8 cellular contexts compared by ENCODE assay signal in genomic region chr4:173334085-173334890, GRCh38. TPM values are rescaled to one million over a fixed set of nuclear protein-coding genes. Genes with fewer than 3 reads are reported as not detected.
A peak's percentile ranks its signal among the peaks of the same experiment; 100 is the strongest.
DNase-seq lines count a peak whose midpoint lies in the region; ATAC-seq and TF ChIP-seq lines count a peak whose summit lies in the region.

Gene HMGB2 (minus strand): TSS chr4:173334358. CDS start chr4:173333649, 709 bp downstream.

- H3K27ac ChIP-seq in ACC112 (ENCODE audit: low read depth, low read length) (peak within 1 kb of the TSS; percentile 98), VCaP (peak within 1 kb of the TSS; percentile 91), breast epithelium (peak within 1 kb of the TSS; percentile 99 to 100), iPS-18a (ENCODE audit: low read length) (peak within 1 kb of the TSS; percentile 95)

- H3K4me1 ChIP-seq in ACC112 (ENCODE audit: control insufficient read depth, insufficient read depth, low read length, unreplicated experiment) (peaks cover 25% of the 10 kb centered on the region), breast epithelium (peaks cover 0 to 4% of the 10 kb centered on the region in 2 donors), iPS-18a (ENCODE audit: control insufficient read depth, low read depth, low read length) (peaks cover 17% of the 10 kb centered on the region), skeletal muscle satellite cell (ENCODE audit: control insufficient read depth, insufficient read depth, low read length) (peaks cover 26% of the 10 kb centered on the region)

- peak within 1 kb of the TSS; percentile 64 for H2AFZ ChIP-seq in ACC112 (ENCODE audit: low read length, unreplicated experiment)

- H3K36me3 ChIP-seq in ACC112 (ENCODE audit: insufficient read depth, low read length) (peaks cover 35% of the 10 kb centered on the region), breast epithelium (no peaks in the 10 kb centered on the region), iPS-18a (ENCODE audit: control insufficient read depth, low read depth, low read length) (peaks cover 38% of the 10 kb centered on the region), skeletal muscle satellite cell (ENCODE audit: insufficient read depth, low read length) (peaks cover 33% of the 10 kb centered on the region)

- intact Hi-C loops in breast epithelium (cut with DNase I; ENCODE audit: low total_unique reads): no loop called here

- H3K9me3 ChIP-seq in breast epithelium (no peaks in the 10 kb centered on the region), iPS-18a (ENCODE audit: control insufficient read depth, low read depth, low read length) (no peaks in the 10 kb centered on the region), skeletal muscle satellite cell (replicated peaks; ENCODE audit: low read length) (no peaks in the 10 kb centered on the region)

- TF ChIP-seq CTCF in VCaP (conservative IDR thresholded peaks at IDR 0.05): no peak
- no peak for TF ChIP-seq CTCF in breast epithelium (IDR thresholded peaks at IDR 0.05)

- TF ChIP-seq POLR2A in breast epithelium (IDR thresholded peaks at IDR 0.05): peak; percentile 100

- DNase-seq in NCI-H2196 treated with DMSO at 0.1 percent for 48 hours (lab: John Stamatoyannopoulos, UW; ENCODE audit: unreplicated experiment) (peak; percentile 90), breast epithelium (ENCODE audit: low spot score in 2 of 2) (peak; percentile 100)

- H3K4me2 ChIP-seq in skeletal muscle satellite cell (ENCODE audit: low read length): peak within 1 kb of the TSS; percentile 93

- no peaks in the 10 kb centered on the region for H3K27me3 ChIP-seq in ACC112 (ENCODE audit: insufficient read depth, low read length)
- no peaks in the 10 kb centered on the region for H3K27me3 ChIP-seq in breast epithelium
- H3K27me3 ChIP-seq in iPS-18a (ENCODE audit: control insufficient read depth, insufficient read depth, low read length): no peaks in the 10 kb centered on the region
- no peaks in the 10 kb centered on the region for H3K27me3 ChIP-seq in skeletal muscle satellite cell (ENCODE audit: control insufficient read depth, insufficient read depth, low read length)

- peaks cover 40% of the 10 kb centered on the region for H3K79me2 ChIP-seq in ACC112 (ENCODE audit: control insufficient read depth, insufficient read depth, low read length, unreplicated experiment)

- ATAC-seq in GM18870 (IDR thresholded peaks at IDR 0.05; ENCODE audit: unreplicated experiment) (peak; percentile 89), HG03135 (IDR thresholded peaks at IDR 0.05; ENCODE audit: unreplicated experiment) (peak; percentile 94)

- peak within 1 kb of the TSS; percentile 99 for H3K9ac ChIP-seq in iPS-18a (ENCODE audit: low read length)
- H3K9ac ChIP-seq in skeletal muscle satellite cell (ENCODE audit: low read depth, low read length): peak within 1 kb of the TSS; percentile 100

- H3K4me3 ChIP-seq in ACC112 (ENCODE audit: low read depth, low read length) (peak within 1 kb of the TSS; percentile 97), breast epithelium (peak within 1 kb of the TSS; percentile 80 to 97 (median 83)), iPS-18a (ENCODE audit: low read length) (peak within 1 kb of the TSS; percentile 72), skeletal muscle satellite cell (ENCODE audit: low read length) (peak within 1 kb of the TSS; percentile 93)

RNA-seq across cellular contexts. Expression of gene HMGB2, which starts in this region (rescaled TPM):
- 10 to 100 TPM; 48.2 to 66.2 (median 58.0) TPM for total RNA-seq in breast epithelium
- total RNA-seq in skeletal muscle satellite cell (2012; rRNA removed): 46.3 and 64.9 TPM in 2 replicates

Comparison
In these comparisons a context has a peak if more than half of its experiments do, and no peak if none do; other contexts are left out.
1. Peak in every context shown above with its lines: DNase-seq, ATAC-seq, H3K4me3 ChIP-seq and H3K27ac ChIP-seq.